8 cellular contexts compared by ENCODE assay signal in genomic region chr1:223244366-223245103, GRCh38.
DNase-seq lines count a peak whose midpoint lies in the region; ATAC-seq and TF ChIP-seq lines count a peak whose summit lies in the region.

No MANE protein-coding gene starts in this region.

- intact Hi-C loops in ascending aorta (cut with DNase I) = no loop called here

- H3K9me3 ChIP-seq in ascending aorta = no peaks in the 10 kb centered on the region

- peak; percentile 21 for DNase-seq in GM06990 (ENCODE audit: extremely low read depth, insufficient read length)
- peak; percentile 48 for DNase-seq in RPMI7951 (ENCODE audit: low read depth)
- peak; percentile 35 for DNase-seq in islet precursor cell
- no peak for DNase-seq in ascending aorta (ENCODE audit: low spot score in 2 of 2)
- DNase-seq in SHP77 treated with DMSO at 0.1 percent for 48 hours (lab: John Stamatoyannopoulos, UW) = no peak
- DNase-seq in middle frontal gyrus (ENCODE audit: extremely low spot score, low spot score) = no peak
- DNase-seq in stimulated activated CD8-positive, alpha-beta memory T cell treated with anti-CD3 and anti-CD28 coated beads, Interleukin-4, amount 100 ng/mL, for 48 hours = no peak

- H3K4me3 ChIP-seq in GM06990 (replicated peaks; ENCODE audit: low read depth, low read length) (no peak overlapping the region), ascending aorta (no peak overlapping the region)

- H3K27ac ChIP-seq in ascending aorta = no peak overlapping the region

- H3K27me3 ChIP-seq in GM06990 (replicated peaks; ENCODE audit: control insufficient read depth, insufficient read depth, low read length) (0 out of 2 replicates have a peak, but pooled peaks cover 1% of the 10 kb centered on the region), ascending aorta (no peaks in the 10 kb centered on the region)

- peak; percentile 52 for ATAC-seq in GM21786 (IDR thresholded peaks at IDR 0.05; ENCODE audit: unreplicated experiment)

- TF ChIP-seq CTCF in GM06990 (IDR thresholded peaks at IDR 0.05; ENCODE audit: insufficient read depth, low read length, poor library complexity, severe bottlenecking) (peak; percentile 40), ascending aorta (IDR thresholded peaks at IDR 0.05) (peak in 1 of 3 experiments; percentile 22)

- no peaks in the 10 kb centered on the region for H3K36me3 ChIP-seq in GM06990 (ENCODE audit: control insufficient read depth, insufficient read depth, low read length)
- H3K36me3 ChIP-seq in ascending aorta = no peaks in the 10 kb centered on the region

- no peaks in the 10 kb centered on the region for H3K4me1 ChIP-seq in ascending aorta

Comparison
In these comparisons a context has a peak if more than half of its experiments do, and no peak if none do; other contexts are left out.
1. DNase-seq: peak in GM06990 (single experiment), RPMI7951 (single experiment) and islet precursor cell (single experiment); none in ascending aorta (0 of 2), SHP77 treated with DMSO at 0.1 percent for 48 hours (single experiment), middle frontal gyrus (single experiment) and stimulated activated CD8-positive, alpha-beta memory T cell treated with anti-CD3 and anti-CD28 coated beads, Interleukin-4, amount 100 ng/mL, for 48 hours (single experiment).